ENCODE assay signal across 9 cellular contexts in genomic region chr18:3605562-3606443, GRCh38.
DNase-seq lines count a peak whose midpoint lies in the region; ATAC-seq, FAIRE-seq and TF ChIP-seq lines count a peak whose summit lies in the region.
"Had no signal": no experiment of that assay in that cellular context is flagged by ENCODE, and none has a peak within 500 bp of the region (broad histone marks: within the 10 kb centered on the region; RNA-seq: fewer than 3 reads in every experiment).

No MANE protein-coding gene starts in this region.

- H3K4me1 ChIP-seq in kidney (ENCODE audit: control insufficient read depth in 1 of 2, insufficient read depth in 1 of 2, low read depth in 1 of 2, low read length in 2 of 2) (peaks cover 6 to 24% of the 10 kb centered on the region in 2 donors), thymus (ENCODE audit: control insufficient read depth, insufficient read depth, low read length) (peaks cover 11% of the 10 kb centered on the region)

- H3K9me3 Mint-ChIP-seq in CD4-positive, alpha-beta T cell, result no peaks in the 10 kb centered on the region
- H3K9me3 Mint-ChIP-seq: neural crest cell had no signal

- peak overlapping the region; percentile 38 for H3K27ac ChIP-seq in CD4-positive, alpha-beta T cell (ENCODE audit: low read depth, low read length)
- H3K27ac ChIP-seq in angular gyrus (ENCODE audit: low read depth, low read length) (peak overlapping the region; percentile 94), kidney (ENCODE audit: low read depth in 2 of 2, low read length in 2 of 2) (peak overlapping the region; percentile 86 to 90), thymus (ENCODE audit: low read depth) (peak overlapping the region; percentile 87)

- TF ChIP-seq CTCF in CD4-positive, alpha-beta T cell (IDR thresholded peaks at IDR 0.05), result no peak
- no peak for TF ChIP-seq CTCF in kidney (IDR thresholded peaks at IDR 0.05; ENCODE audit: borderline replicate concordance, extremely low read depth, insufficient read depth)

- H3K36me3 Mint-ChIP-seq in CD4-positive, alpha-beta T cell (ENCODE audit: low read depth), result no peaks in the 10 kb centered on the region

- no peak for FAIRE-seq in kidney (lab: Jason Lieb, UNC)

- peak overlapping the region; percentile 64 to 76 for H3K4me3 ChIP-seq in kidney (ENCODE audit: low read length in 2 of 2)
- H3K4me3 ChIP-seq in thymus (ENCODE audit: low read length), result peak overlapping the region; percentile 52

- no peaks in the 10 kb centered on the region for H3K9me3 ChIP-seq in CD4-positive, alpha-beta T cell (ENCODE audit: control insufficient read depth, low read length)
- H3K9me3 ChIP-seq in kidney (ENCODE audit: control insufficient read depth in 1 of 2, low read length in 2 of 2), result no peaks in the 10 kb centered on the region
- H3K9me3 ChIP-seq in thymus (ENCODE audit: control insufficient read depth), result no peaks in the 10 kb centered on the region

- no peaks in the 10 kb centered on the region for H3K27me3 ChIP-seq in CD4-positive, alpha-beta T cell (ENCODE audit: control insufficient read depth, insufficient read depth, low read length)
- H3K27me3 ChIP-seq in thymus (ENCODE audit: control insufficient read depth, insufficient read depth), result no peaks in the 10 kb centered on the region

- CTCF ChIA-PET in CD4-positive, alpha-beta T cell (lab: Charles Lee), result interaction anchor here (0.7 to 2.4 kb wide), 7 partner anchors 12 to 360 kb away, joined by 3 to 16 read pairs (median 4); no protein-coding TSS in a partner anchor

- POLR2A ChIA-PET in CD4-positive, alpha-beta T cell (lab: Charles Lee), result interaction anchor here (0.7 to 6.3 kb wide), 13 partner anchors 11 to 949 kb away, joined by 3 to 185 read pairs (median 3); partner anchors contain the start of gene MYL12B

- WGBS in thymus, result 10% methylated on average over 14 of the region's 14 CpGs

- peak; percentile 33 for ATAC-seq in CD4-positive, alpha-beta T cell (ENCODE audit: poor library complexity)
- ATAC-seq in HG02885 (IDR thresholded peaks at IDR 0.05; ENCODE audit: poor library complexity, unreplicated experiment), result no peak

- intact Hi-C loops in CD4-positive, alpha-beta T cell (cut with DNase I, micrococcal nuclease), result no loop called here
- intact Hi-C loops in kidney (cut with DNase I), result no loop called here

- no peaks in the 10 kb centered on the region for H3K27me3 Mint-ChIP-seq in CD4-positive, alpha-beta T cell

- no peak overlapping the region for H3K27ac Mint-ChIP-seq in CD4-positive, alpha-beta T cell

- H3K4me3 Mint-ChIP-seq in CD4-positive, alpha-beta T cell, result no peak overlapping the region
- H3K4me3 Mint-ChIP-seq: neural crest cell had no signal

- peak in 3 of 10 experiments; percentile 6 to 42 (median 22) for DNase-seq in CD4-positive, alpha-beta T cell
- DNase-seq in Kasumi-1 (lab: John Stamatoyannopoulos, UW) (peak; percentile 40 to 45), kidney (no peak), middle frontal gyrus (ENCODE audit: extremely low spot score, low spot score) (no peak), MV-4-11 (lab: John Stamatoyannopoulos, UW) (no peak)

- peak overlapping the region; percentile 25 to 72 for H3K9ac ChIP-seq in kidney (ENCODE audit: low read length in 2 of 2)

- peaks cover 8% of the 10 kb centered on the region for H3K4me1 Mint-ChIP-seq in CD4-positive, alpha-beta T cell (ENCODE audit: low read depth)

- H3K36me3 ChIP-seq in kidney (ENCODE audit: control insufficient read depth in 1 of 2, insufficient read depth in 2 of 2, low read length in 2 of 2) (no peaks in the 10 kb centered on the region), thymus (ENCODE audit: control insufficient read depth, insufficient read depth) (no peaks in the 10 kb centered on the region)

Comparison
In these comparisons a context has a peak if more than half of its experiments do, and no peak if none do; other contexts are left out.
1. DNase-seq: peak in Kasumi-1 (2 of 2); none in kidney (single experiment), middle frontal gyrus (single experiment) and MV-4-11 (single experiment).
2. H3K27ac ChIP-seq: peak in every context shown above with its lines; median percentile 94 in angular gyrus; 88 in kidney; 87 in thymus; 38 in CD4-positive, alpha-beta T cell.